Comparison of ENCODE assay signal across 1 cellular context in genomic region chr4:2418652-2419571, GRCh38.
A peak's percentile ranks its signal among the peaks of the same experiment; 100 is the strongest.
TF ChIP-seq lines count a peak whose summit lies in the region.

CFAP99 (plus strand) TSS chr4:2418955.

TF ChIP-seq in HepG2, 621 proteins besides CTCF, POLR2A, EP300 and RAD21 (continued from another document and continues in another):
- TF ChIP-seq, protein P1, sequence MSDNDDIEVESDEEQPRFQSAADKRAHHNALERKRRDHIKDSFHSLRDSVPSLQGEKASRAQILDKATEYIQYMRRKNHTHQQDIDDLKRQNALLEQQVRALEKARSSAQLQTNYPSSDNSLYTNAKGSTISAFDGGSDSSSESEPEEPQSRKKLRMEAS (IDR thresholded peaks at IDR 0.05) = 0 out of 2 replicates have a peak, but pooled peaks have one; percentile 49
- TF ChIP-seq ZNF326 (CRISPR knock-in tag; IDR thresholded peaks at IDR 0.05; ENCODE audit: borderline replicate concordance) = no peak
- no peak for TF ChIP-seq SMAD3 (CRISPR knock-in tag; IDR thresholded peaks at IDR 0.05)
- TF ChIP-seq ZNF557 (CRISPR knock-in tag; IDR thresholded peaks at IDR 0.05) = no peak
- TF ChIP-seq IKZF4 (CRISPR knock-in tag; IDR thresholded peaks at IDR 0.05; ENCODE audit: borderline replicate concordance, low read depth, not compliant biosample characterization) = no peak
- TF ChIP-seq, protein P2, sequence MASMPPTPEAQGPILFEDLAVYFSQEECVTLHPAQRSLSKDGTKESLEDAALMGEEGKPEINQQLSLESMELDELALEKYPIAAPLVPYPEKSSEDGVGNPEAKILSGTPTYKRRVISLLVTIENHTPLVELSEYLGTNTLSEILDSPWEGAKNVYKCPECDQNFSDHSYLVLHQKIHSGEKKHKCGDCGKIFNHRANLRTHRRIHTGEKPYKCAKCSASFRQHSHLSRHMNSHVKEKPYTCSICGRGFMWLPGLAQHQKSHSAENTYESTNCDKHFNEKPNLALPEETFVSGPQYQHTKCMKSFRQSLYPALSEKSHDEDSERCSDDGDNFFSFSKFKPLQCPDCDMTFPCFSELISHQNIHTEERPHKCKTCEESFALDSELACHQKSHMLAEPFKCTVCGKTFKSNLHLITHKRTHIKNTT (CRISPR knock-in tag; IDR thresholded peaks at IDR 0.05) = no peak
- no peak for TF ChIP-seq HOXA9 (CRISPR knock-in tag; IDR thresholded peaks at IDR 0.05; ENCODE audit: borderline replicate concordance)
- no peak for TF ChIP-seq DMAP1 (CRISPR knock-in tag; IDR thresholded peaks at IDR 0.05)
- no peak for TF ChIP-seq ZSCAN22 (CRISPR knock-in tag; IDR thresholded peaks at IDR 0.05)
- TF ChIP-seq ZNF570 (CRISPR knock-in tag; IDR thresholded peaks at IDR 0.05; ENCODE audit: borderline replicate concordance) = no peak
- TF ChIP-seq ZNF280D (CRISPR knock-in tag; IDR thresholded peaks at IDR 0.05) = no peak
- TF ChIP-seq TERF1 (CRISPR knock-in tag; IDR thresholded peaks at IDR 0.05) = no peak
- 0 out of 2 replicates have a peak, but pooled peaks have one; percentile 27 for TF ChIP-seq ZNF510 (CRISPR knock-in tag; IDR thresholded peaks at IDR 0.05; ENCODE audit: low read depth)
- no peak for TF ChIP-seq ZBTB7A (CRISPR knock-in tag; IDR thresholded peaks at IDR 0.05)
- TF ChIP-seq GPBP1L1 (CRISPR knock-in tag; IDR thresholded peaks at IDR 0.05) = no peak
- no peak for TF ChIP-seq ZNF275 (CRISPR knock-in tag; IDR thresholded peaks at IDR 0.05; ENCODE audit: borderline replicate concordance)
- no peak for TF ChIP-seq ZSCAN12 (CRISPR knock-in tag; IDR thresholded peaks at IDR 0.05)
- no peak for TF ChIP-seq SRF (IDR thresholded peaks at IDR 0.05; ENCODE audit: low read depth, low read length)
- TF ChIP-seq ZKSCAN1 (IDR thresholded peaks at IDR 0.05; ENCODE audit: low read length) = no peak
- no peak for TF ChIP-seq ZNF713 (CRISPR knock-in tag; IDR thresholded peaks at IDR 0.05)
- TF ChIP-seq, protein P3, sequence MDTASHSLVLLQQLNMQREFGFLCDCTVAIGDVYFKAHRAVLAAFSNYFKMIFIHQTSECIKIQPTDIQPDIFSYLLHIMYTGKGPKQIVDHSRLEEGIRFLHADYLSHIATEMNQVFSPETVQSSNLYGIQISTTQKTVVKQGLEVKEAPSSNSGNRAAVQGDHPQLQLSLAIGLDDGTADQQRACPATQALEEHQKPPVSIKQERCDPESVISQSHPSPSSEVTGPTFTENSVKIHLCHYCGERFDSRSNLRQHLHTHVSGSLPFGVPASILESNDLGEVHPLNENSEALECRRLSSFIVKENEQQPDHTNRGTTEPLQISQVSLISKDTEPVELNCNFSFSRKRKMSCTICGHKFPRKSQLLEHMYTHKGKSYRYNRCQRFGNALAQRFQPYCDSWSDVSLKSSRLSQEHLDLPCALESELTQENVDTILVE (CRISPR knock-in tag; IDR thresholded peaks at IDR 0.05) = peak; percentile 53; the same call in 1 of the 2 replicates
- no peak for TF ChIP-seq NFE2L1 (CRISPR knock-in tag; IDR thresholded peaks at IDR 0.05; ENCODE audit: borderline replicate concordance)
- no peak for TF ChIP-seq ZNF619 (CRISPR knock-in tag; IDR thresholded peaks at IDR 0.05)
- no peak for TF ChIP-seq POLR2G (IDR thresholded peaks at IDR 0.05; ENCODE audit: low read depth, low read length)
- TF ChIP-seq, protein P4, sequence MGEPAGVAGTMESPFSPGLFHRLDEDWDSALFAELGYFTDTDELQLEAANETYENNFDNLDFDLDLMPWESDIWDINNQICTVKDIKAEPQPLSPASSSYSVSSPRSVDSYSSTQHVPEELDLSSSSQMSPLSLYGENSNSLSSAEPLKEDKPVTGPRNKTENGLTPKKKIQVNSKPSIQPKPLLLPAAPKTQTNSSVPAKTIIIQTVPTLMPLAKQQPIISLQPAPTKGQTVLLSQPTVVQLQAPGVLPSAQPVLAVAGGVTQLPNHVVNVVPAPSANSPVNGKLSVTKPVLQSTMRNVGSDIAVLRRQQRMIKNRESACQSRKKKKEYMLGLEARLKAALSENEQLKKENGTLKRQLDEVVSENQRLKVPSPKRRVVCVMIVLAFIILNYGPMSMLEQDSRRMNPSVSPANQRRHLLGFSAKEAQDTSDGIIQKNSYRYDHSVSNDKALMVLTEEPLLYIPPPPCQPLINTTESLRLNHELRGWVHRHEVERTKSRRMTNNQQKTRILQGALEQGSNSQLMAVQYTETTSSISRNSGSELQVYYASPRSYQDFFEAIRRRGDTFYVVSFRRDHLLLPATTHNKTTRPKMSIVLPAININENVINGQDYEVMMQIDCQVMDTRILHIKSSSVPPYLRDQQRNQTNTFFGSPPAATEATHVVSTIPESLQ (CRISPR knock-in tag; conservative IDR thresholded peaks at IDR 0.05) = no peak
- no peak for TF ChIP-seq ZBTB8A (CRISPR knock-in tag; IDR thresholded peaks at IDR 0.05; ENCODE audit: borderline replicate concordance, low read depth)
- TF ChIP-seq ZNF746 (CRISPR knock-in tag; IDR thresholded peaks at IDR 0.05) = no peak
- 0 out of 2 replicates have a peak, but pooled peaks have one; percentile 17 for TF ChIP-seq PPARG (CRISPR knock-in tag; conservative IDR thresholded peaks at IDR 0.05)
- no peak for TF ChIP-seq MLLT10 (CRISPR knock-in tag; IDR thresholded peaks at IDR 0.05)
- peak; percentile 20 for TF ChIP-seq SKI (IDR thresholded peaks at IDR 0.05; ENCODE audit: partially characterized antibody)
- TF ChIP-seq CHD2 (IDR thresholded peaks at IDR 0.05; ENCODE audit: low read depth, low read length) = no peak
- no peak for TF ChIP-seq TOPORS (CRISPR knock-in tag; IDR thresholded peaks at IDR 0.05)
- TF ChIP-seq, protein P5, sequence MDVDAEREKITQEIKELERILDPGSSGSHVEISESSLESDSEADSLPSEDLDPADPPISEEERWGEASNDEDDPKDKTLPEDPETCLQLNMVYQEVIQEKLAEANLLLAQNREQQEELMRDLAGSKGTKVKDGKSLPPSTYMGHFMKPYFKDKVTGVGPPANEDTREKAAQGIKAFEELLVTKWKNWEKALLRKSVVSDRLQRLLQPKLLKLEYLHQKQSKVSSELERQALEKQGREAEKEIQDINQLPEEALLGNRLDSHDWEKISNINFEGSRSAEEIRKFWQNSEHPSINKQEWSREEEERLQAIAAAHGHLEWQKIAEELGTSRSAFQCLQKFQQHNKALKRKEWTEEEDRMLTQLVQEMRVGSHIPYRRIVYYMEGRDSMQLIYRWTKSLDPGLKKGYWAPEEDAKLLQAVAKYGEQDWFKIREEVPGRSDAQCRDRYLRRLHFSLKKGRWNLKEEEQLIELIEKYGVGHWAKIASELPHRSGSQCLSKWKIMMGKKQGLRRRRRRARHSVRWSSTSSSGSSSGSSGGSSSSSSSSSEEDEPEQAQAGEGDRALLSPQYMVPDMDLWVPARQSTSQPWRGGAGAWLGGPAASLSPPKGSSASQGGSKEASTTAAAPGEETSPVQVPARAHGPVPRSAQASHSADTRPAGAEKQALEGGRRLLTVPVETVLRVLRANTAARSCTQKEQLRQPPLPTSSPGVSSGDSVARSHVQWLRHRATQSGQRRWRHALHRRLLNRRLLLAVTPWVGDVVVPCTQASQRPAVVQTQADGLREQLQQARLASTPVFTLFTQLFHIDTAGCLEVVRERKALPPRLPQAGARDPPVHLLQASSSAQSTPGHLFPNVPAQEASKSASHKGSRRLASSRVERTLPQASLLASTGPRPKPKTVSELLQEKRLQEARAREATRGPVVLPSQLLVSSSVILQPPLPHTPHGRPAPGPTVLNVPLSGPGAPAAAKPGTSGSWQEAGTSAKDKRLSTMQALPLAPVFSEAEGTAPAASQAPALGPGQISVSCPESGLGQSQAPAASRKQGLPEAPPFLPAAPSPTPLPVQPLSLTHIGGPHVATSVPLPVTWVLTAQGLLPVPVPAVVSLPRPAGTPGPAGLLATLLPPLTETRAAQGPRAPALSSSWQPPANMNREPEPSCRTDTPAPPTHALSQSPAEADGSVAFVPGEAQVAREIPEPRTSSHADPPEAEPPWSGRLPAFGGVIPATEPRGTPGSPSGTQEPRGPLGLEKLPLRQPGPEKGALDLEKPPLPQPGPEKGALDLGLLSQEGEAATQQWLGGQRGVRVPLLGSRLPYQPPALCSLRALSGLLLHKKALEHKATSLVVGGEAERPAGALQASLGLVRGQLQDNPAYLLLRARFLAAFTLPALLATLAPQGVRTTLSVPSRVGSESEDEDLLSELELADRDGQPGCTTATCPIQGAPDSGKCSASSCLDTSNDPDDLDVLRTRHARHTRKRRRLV (CRISPR knock-in tag; IDR thresholded peaks at IDR 0.05) = no peak
- no peak for TF ChIP-seq MTERF4 (CRISPR knock-in tag; IDR thresholded peaks at IDR 0.05)
- TF ChIP-seq SETDB1 (CRISPR knock-in tag; IDR thresholded peaks at IDR 0.05; ENCODE audit: borderline replicate concordance) = no peak
- no peak for TF ChIP-seq ARNT (IDR thresholded peaks at IDR 0.05)
- no peak for TF ChIP-seq DR1 (CRISPR knock-in tag; IDR thresholded peaks at IDR 0.05)
- no peak for TF ChIP-seq BRD4 (CRISPR knock-in tag; IDR thresholded peaks at IDR 0.05)
- no peak for TF ChIP-seq RFXAP (CRISPR knock-in tag; IDR thresholded peaks at IDR 0.05; ENCODE audit: borderline replicate concordance)
- TF ChIP-seq AGO2 (optimal IDR thresholded peaks at IDR 0.05; ENCODE audit: low read depth, low read length) = no peak
- TF ChIP-seq ZNF7 (CRISPR knock-in tag; IDR thresholded peaks at IDR 0.05) = no peak
- TF ChIP-seq ZFP36L2 (CRISPR knock-in tag; IDR thresholded peaks at IDR 0.05) = no peak
- TF ChIP-seq ZNF556 (CRISPR knock-in tag; IDR thresholded peaks at IDR 0.05; ENCODE audit: borderline replicate concordance) = no peak; the same call in 1 of the 2 replicates
- TF ChIP-seq ZSCAN5A (CRISPR knock-in tag; IDR thresholded peaks at IDR 0.05; ENCODE audit: borderline replicate concordance) = no peak
- peak; percentile 21; the same call in 1 of the 2 replicates for TF ChIP-seq YEATS2 (CRISPR knock-in tag; IDR thresholded peaks at IDR 0.05; ENCODE audit: borderline replicate concordance)
- TF ChIP-seq PAWR (CRISPR knock-in tag; IDR thresholded peaks at IDR 0.05; ENCODE audit: borderline replicate concordance) = no peak
- TF ChIP-seq SNAPC2 (CRISPR knock-in tag; IDR thresholded peaks at IDR 0.05) = no peak
- TF ChIP-seq ZNF335 (CRISPR knock-in tag; IDR thresholded peaks at IDR 0.05) = peak; percentile 32; the same call in 1 of the 2 replicates
- no peak for TF ChIP-seq SIX1 (CRISPR knock-in tag; IDR thresholded peaks at IDR 0.05; ENCODE audit: borderline replicate concordance)
